Comparison of ENCODE assay signal across 28 cellular contexts in the genomic region with DNA sequence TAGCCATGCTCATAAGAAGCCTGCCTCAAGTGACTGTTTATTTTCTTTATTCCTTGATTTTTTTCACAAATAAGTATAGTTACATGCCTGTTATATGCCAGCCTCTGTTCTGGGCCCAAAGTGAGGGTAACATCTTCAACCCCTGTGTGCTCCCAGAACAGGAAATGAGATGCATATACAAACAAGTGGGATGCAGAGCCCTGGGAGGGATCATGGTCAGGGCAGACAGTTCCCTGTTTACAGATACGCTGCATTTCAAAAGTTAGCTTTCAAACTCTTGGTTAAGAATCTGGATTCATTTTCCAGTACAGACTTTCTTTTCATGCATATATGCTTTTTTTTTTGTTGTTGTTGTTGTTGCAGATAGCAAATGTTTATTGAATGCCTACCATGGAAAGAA. TPM values are rescaled to one million over a fixed set of nuclear protein-coding genes. Genes with fewer than 3 reads are reported as not detected.
"Had no signal": no experiment of that assay in that cellular context is flagged by ENCODE, and none has a peak within 500 bp of the region (broad histone marks: within the 10 kb centered on the region; RNA-seq: fewer than 3 reads in every experiment).

No MANE protein-coding gene starts in this region.

- H3K36me3 Mint-ChIP-seq: activated CD8-positive, alpha-beta memory T cell treated with anti-CD3 and anti-CD28 coated beads, Interleukin-2, amount 10 ng/mL, durations not matched to agents 7 days and 5 days; activated naive CD4-positive, alpha-beta T cell treated with anti-CD3 and anti-CD28 coated beads, Interleukin-2, amount 10 ng/mL, durations not matched to agents 7 days and 5 days; brain; immature natural killer cell; natural killer cell had no signal

- H3K4me1 Mint-ChIP-seq: activated CD4-positive, alpha-beta T cell treated with anti-CD3 and anti-CD28 coated beads, Interleukin-2, amount 10 ng/mL, durations not matched to agents 24 days and 14 days; activated CD8-positive, alpha-beta memory T cell treated with anti-CD3 and anti-CD28 coated beads, Interleukin-2, amount 10 ng/mL, durations not matched to agents 7 days and 5 days; activated naive CD4-positive, alpha-beta T cell treated with anti-CD3 and anti-CD28 coated beads, Interleukin-2, amount 10 ng/mL, durations not matched to agents 7 days and 5 days; immature natural killer cell; natural killer cell had no signal

- ATAC-seq: activated CD4-positive, CD25-positive, alpha-beta regulatory T cell treated with anti-CD3 and anti-CD28 coated beads, Interleukin-2, amount 50 U/mL, for 24 hours; activated CD8-positive, alpha-beta memory T cell treated with anti-CD3 and anti-CD28 coated beads, Interleukin-2, amount 10 ng/mL, durations not matched to agents 7 days and 5 days; activated CD8-positive, alpha-beta T cell treated with anti-CD3 and anti-CD28 coated beads for 36 hours; activated naive CD8-positive, alpha-beta T cell treated with anti-CD3 and anti-CD28 coated beads, Interleukin-2, amount 50 U/mL, for 24 hours; heart right ventricle; natural killer cell had no signal

- H3K27me3 Mint-ChIP-seq: activated CD4-positive, alpha-beta T cell treated with anti-CD3 and anti-CD28 coated beads, Interleukin-2, amount 10 ng/mL, durations not matched to agents 24 days and 14 days; activated CD8-positive, alpha-beta memory T cell treated with anti-CD3 and anti-CD28 coated beads, Interleukin-2, amount 10 ng/mL, durations not matched to agents 7 days and 5 days; activated CD8-positive, alpha-beta T cell treated with anti-CD3 and anti-CD28 coated beads for 36 hours; activated naive CD4-positive, alpha-beta T cell treated with anti-CD3 and anti-CD28 coated beads, Interleukin-2, amount 10 ng/mL, durations not matched to agents 7 days and 5 days; activated naive CD8-positive, alpha-beta T cell treated with anti-CD3 and anti-CD28 coated beads, Interleukin-2, amount 50 U/mL, for 24 hours; progenitor cell of endocrine pancreas had no signal

- H3K9me3 Mint-ChIP-seq: activated CD8-positive, alpha-beta T cell treated with anti-CD3 and anti-CD28 coated beads for 36 hours; dendritic cell treated with granulocyte-macrophage colony-stimulating factor and Interleukin-4, amounts not matched to agents 40 ng/mL and 50 ng/mL, for 4 days had no signal

- H3K27ac Mint-ChIP-seq: activated CD4-positive, alpha-beta T cell treated with anti-CD3 and anti-CD28 coated beads, Interleukin-2, amount 10 ng/mL, durations not matched to agents 24 days and 14 days; activated CD8-positive, alpha-beta memory T cell treated with anti-CD3 and anti-CD28 coated beads, Interleukin-2, amount 10 ng/mL, durations not matched to agents 7 days and 5 days; activated CD8-positive, alpha-beta T cell treated with anti-CD3 and anti-CD28 coated beads for 36 hours; activated naive CD4-positive, alpha-beta T cell treated with anti-CD3 and anti-CD28 coated beads, Interleukin-2, amount 10 ng/mL, durations not matched to agents 7 days and 5 days; activated naive CD8-positive, alpha-beta T cell treated with anti-CD3 and anti-CD28 coated beads, Interleukin-2, amount 50 U/mL, for 24 hours; dendritic cell treated with granulocyte-macrophage colony-stimulating factor and Interleukin-4, amounts not matched to agents 40 ng/mL and 50 ng/mL, for 4 days; immature natural killer cell; natural killer cell; progenitor cell of endocrine pancreas had no signal

- DNase-seq: activated CD4-positive, alpha-beta T cell treated with anti-CD3 and anti-CD28 coated beads, Interleukin-2, amount 10 ng/mL, durations not matched to agents 24 days and 14 days; activated CD8-positive, alpha-beta memory T cell treated with anti-CD3 and anti-CD28 coated beads, Interleukin-2, amount 10 ng/mL, durations not matched to agents 7 days and 5 days; activated CD8-positive, alpha-beta T cell treated with anti-CD3 and anti-CD28 coated beads for 36 hours; activated effector memory CD4-positive, alpha-beta T cell treated with anti-CD3 and anti-CD28 coated beads, Interleukin-2, amount 50 U/mL, for 16 hours; activated naive CD4-positive, alpha-beta T cell treated with anti-CD3 and anti-CD28 coated beads, Interleukin-2, amount 10 ng/mL, durations not matched to agents 7 days and 5 days; activated naive CD8-positive, alpha-beta T cell treated with anti-CD3 and anti-CD28 coated beads, Interleukin-2, amount 50 U/mL, for 24 hours; activated T-cell treated with anti-CD3 and anti-CD28 coated beads for 4 hours; anterior cingulate cortex; effector CD4-positive, alpha-beta T cell; heart right ventricle; immature natural killer cell; kidney glomerular epithelial cell; left ventricle myocardium inferior; mammary epithelial cell; midbrain; natural killer cell; retina; spleen; stimulated activated CD4-positive, alpha-beta T cell treated with anti-CD3 and anti-CD28 coated beads, Interleukin-4, amount 100 ng/mL, for 24 hours; stimulated activated naive CD4-positive, alpha-beta T cell treated with Interleukin-2 at 50 U/mL for 16 hours; upper lobe of left lung had no signal

- H3K27ac ChIP-seq: heart right ventricle, left ventricle myocardium inferior, spleen, thoracic aorta, upper lobe of left lung had no signal

- H3K4me1 ChIP-seq: heart right ventricle, left ventricle myocardium inferior, spleen, upper lobe of left lung had no signal

- H3K4me3 Mint-ChIP-seq: activated CD4-positive, alpha-beta T cell treated with anti-CD3 and anti-CD28 coated beads, Interleukin-2, amount 10 ng/mL, durations not matched to agents 24 days and 14 days; activated CD8-positive, alpha-beta memory T cell treated with anti-CD3 and anti-CD28 coated beads, Interleukin-2, amount 10 ng/mL, durations not matched to agents 7 days and 5 days; activated CD8-positive, alpha-beta T cell treated with anti-CD3 and anti-CD28 coated beads for 36 hours; activated naive CD4-positive, alpha-beta T cell treated with anti-CD3 and anti-CD28 coated beads, Interleukin-2, amount 10 ng/mL, durations not matched to agents 7 days and 5 days; activated naive CD8-positive, alpha-beta T cell treated with anti-CD3 and anti-CD28 coated beads, Interleukin-2, amount 50 U/mL, for 24 hours; brain; dendritic cell treated with granulocyte-macrophage colony-stimulating factor and Interleukin-4, amounts not matched to agents 40 ng/mL and 50 ng/mL, for 4 days; immature natural killer cell; natural killer cell had no signal

- H3K9me3 ChIP-seq: heart right ventricle, left ventricle myocardium inferior, spleen, thoracic aorta, upper lobe of left lung had no signal

- H3K36me3 ChIP-seq: heart right ventricle, left ventricle myocardium inferior, spleen, thoracic aorta, upper lobe of left lung had no signal

- H3K4me3 ChIP-seq: heart right ventricle, left ventricle myocardium inferior, spleen, thoracic aorta, upper lobe of left lung had no signal

- H3K27me3 ChIP-seq: heart right ventricle, spleen, upper lobe of left lung had no signal

RNA-seq across cellular contexts. Expression of a gene that starts 24.4 kb away (rescaled TPM):
- total RNA-seq: activated CD4-positive, alpha-beta T cell treated with anti-CD3 and anti-CD28 coated beads, Interleukin-2, amount 10 ng/mL, durations not matched to agents 24 days and 14 days; activated CD8-positive, alpha-beta memory T cell treated with anti-CD3 and anti-CD28 coated beads, Interleukin-2, amount 10 ng/mL, durations not matched to agents 7 days and 5 days; activated CD8-positive, alpha-beta T cell treated with anti-CD3 and anti-CD28 coated beads for 36 hours; cardiac septum; heart right ventricle; left ventricle myocardium inferior; natural killer cell; spleen; T-helper 2 cell treated with Interferon-gamma antibody and Interleukin-4, amounts not matched to agents 100 ng/mL and 5 ng/mL, for 36 hours had no signal
- polyA plus RNA-seq: immature natural killer cell had no signal
